ENCODE assay signal across 8 cellular contexts in the genomic region with DNA sequence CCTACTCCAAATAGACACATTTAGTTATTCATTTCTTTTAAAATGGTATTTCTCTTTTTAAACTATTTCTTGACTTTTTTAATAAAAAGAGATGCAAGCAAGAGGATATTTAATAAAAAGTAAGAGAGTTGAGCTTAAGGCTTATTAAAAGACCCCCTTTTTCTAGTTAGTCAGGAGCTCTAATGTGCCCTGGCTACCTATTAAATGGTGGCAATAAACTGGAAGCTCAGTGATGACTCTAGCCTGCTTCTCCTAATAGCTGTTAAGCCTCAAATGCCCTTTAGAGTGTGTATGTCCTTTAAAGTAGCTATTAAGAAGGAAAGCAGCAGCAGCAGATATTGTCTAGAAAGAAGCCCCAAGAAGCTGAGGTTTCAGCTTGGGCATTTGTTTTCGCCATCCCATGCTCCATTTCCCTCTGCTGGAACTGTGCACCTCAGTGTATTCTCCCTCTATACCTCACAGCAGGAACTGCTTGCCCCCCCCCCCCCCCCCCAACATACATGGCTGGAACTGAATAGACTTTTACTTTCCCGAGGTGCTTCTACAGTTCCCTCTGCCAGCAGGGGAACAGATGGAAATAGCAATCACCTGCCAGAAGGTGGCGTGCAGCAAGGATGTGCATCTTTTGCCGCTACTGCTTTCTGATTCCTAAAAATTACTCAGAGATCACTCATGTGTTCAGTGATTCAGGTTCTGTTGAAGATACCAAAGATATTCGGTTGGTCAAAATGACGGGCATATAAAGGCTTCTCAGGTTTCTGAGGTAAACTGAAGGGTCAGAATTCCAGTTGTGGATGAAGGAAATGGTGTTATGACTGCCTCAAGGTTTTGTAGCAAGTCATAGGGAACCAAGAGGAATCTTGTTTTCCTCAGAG. TPM values are rescaled to one million over a fixed set of nuclear protein-coding genes. Genes with fewer than 3 reads are reported as not detected.
DNase-seq lines count a peak whose midpoint lies in the region; ATAC-seq, FAIRE-seq and TF ChIP-seq lines count a peak whose summit lies in the region.
"Had no signal": no experiment of that assay in that cellular context is flagged by ENCODE, and none has a peak within 500 bp of the region (broad histone marks: within the 10 kb centered on the region; RNA-seq: fewer than 3 reads in every experiment).

No MANE protein-coding gene starts in this region.

- H3K4me3 ChIP-seq in HCT116 (replicated peaks in 1 of 2; ENCODE audit: low read depth in 1 of 2, low read length in 2 of 2) (no peak overlapping the region), coronary artery (peak overlapping the region; percentile 75)

- peak overlapping the region; percentile 44 for H3K4me2 ChIP-seq in HCT116 (ENCODE audit: low read length)

- FAIRE-seq in TTC549 (lab: Jason Lieb, UNC), result peak; percentile 56
- FAIRE-seq: endometrium had no signal

- no peaks in the 10 kb centered on the region for H3K79me2 ChIP-seq in HCT116 (ENCODE audit: insufficient read depth, low read length)

- no peaks in the 10 kb centered on the region for H3K9me3 ChIP-seq in HCT116 (ENCODE audit: control insufficient read depth in 1 of 2, insufficient read depth in 1 of 2, low read depth in 1 of 2, low read length in 2 of 2)

- H3K27me3 ChIP-seq in HCT116 (ENCODE audit: insufficient read depth, low read length), result peaks cover 25% of the 10 kb centered on the region

- peak; percentile 82 for TF ChIP-seq CTCF in GM10266 (IDR thresholded peaks at IDR 0.05; ENCODE audit: control insufficient read depth, insufficient read depth, low read depth, missing control alignments)
- TF ChIP-seq CTCF in HCT116 (IDR thresholded peaks at IDR 0.05 in 2 of 3, conservative IDR thresholded peaks at IDR 0.05 in 1 of 3; ENCODE audit: borderline replicate concordance in 1 of 3, insufficient read depth in 1 of 3, low read depth in 2 of 3, low read length in 2 of 3), result peak; percentile 78 to 86 (median 85)
- peak; percentile 49 for TF ChIP-seq CTCF in coronary artery (IDR thresholded peaks at IDR 0.05)

- no peaks in the 10 kb centered on the region for H3K9me2 ChIP-seq in HCT116 (ENCODE audit: insufficient read depth)

- DNase-seq in GM10266 (ENCODE audit: extremely low spot score) (peak; percentile 38), HCT116 (ENCODE audit: low read depth, low spot score) (peak; percentile 60), NCI-H1694 treated with DMSO at 0.1 percent for 48 hours (lab: John Stamatoyannopoulos, UW) (peak; percentile 62), coronary artery (ENCODE audit: low spot score) (peak; percentile 81), medulla oblongata (ENCODE audit: extremely low spot score) (peak; percentile 27), superior temporal gyrus (ENCODE audit: extremely low spot score) (peak; percentile 63)

- TF ChIP-seq POLR2A in HCT116 (IDR thresholded peaks at IDR 0.05; ENCODE audit: borderline replicate concordance, extremely low read depth, insufficient read depth, insufficient read length), result no peak

- no peaks in the 10 kb centered on the region for H4K20me1 ChIP-seq in HCT116 (ENCODE audit: insufficient read depth)

- TF ChIP-seq RAD21 in HCT116 (IDR thresholded peaks at IDR 0.05; ENCODE audit: low read depth), result peak; percentile 59

- POLR2A ChIA-PET in HCT116 (lab: Charles Lee), result no interaction called here

- CTCF ChIA-PET in HCT116 (lab: Charles Lee), result interaction anchor here (0.9 to 1.7 kb wide), 7 partner anchors 12 to 244 kb away, joined by 3 to 12 read pairs (median 5); no protein-coding TSS in a partner anchor

- peaks cover 0 to 16% of the 10 kb centered on the region in 2 experiments; a peak in 3 of 4 replicates for H3K4me1 ChIP-seq in HCT116 (ENCODE audit: control insufficient read depth in 1 of 2, insufficient read depth in 2 of 2, low read length in 2 of 2)

- peak overlapping the region; percentile 74 for H2AFZ ChIP-seq in HCT116 (ENCODE audit: low read depth, low read length, poor library complexity, severe bottlenecking)

- ATAC-seq in HCT116, result peak; percentile 86

- no peaks in the 10 kb centered on the region for H3K36me3 ChIP-seq in HCT116 (ENCODE audit: control insufficient read depth in 1 of 2, insufficient read depth in 2 of 2, low read length in 2 of 2)

- intact Hi-C loops in HCT116 (cut with micrococcal nuclease), result loop anchor here (1.0 to 2.0 kb wide), 2 partner anchors 104 to 243 kb away; no protein-coding TSS in a partner anchor

- H3K9ac ChIP-seq in HCT116 (ENCODE audit: low read length), result no peak overlapping the region

- BruUV-seq in HCT116 (replicated peaks; lab: Mats Ljungman, UMichigan), result no TSS peak

- RAD21 ChIA-PET in HCT116 (lab: Charles Lee; ENCODE audit: low non-redundant PET in 1 of 2, low total read pairs in 2 of 2, uncharacterized antibody in 2 of 2, unreplicated experiment in 2 of 2), result interaction anchor here in 1 of 2 experiments (1.5 kb wide), 1 partner anchor 244 kb away, joined by 3 read pairs; no protein-coding TSS in a partner anchor

- H3K27ac ChIP-seq in HCT116 (ENCODE audit: low read depth, low read length), result no peak overlapping the region
- H3K27ac ChIP-seq in coronary artery, result peak overlapping the region; percentile 53 to 78

TF ChIP-seq in HCT116, 20 proteins besides CTCF, POLR2A, EP300 and RAD21:
- peak; percentile 42; the same call in 1 of the 2 replicates for TF ChIP-seq CBX3 (IDR thresholded peaks at IDR 0.05; ENCODE audit: low read depth)
- TF ChIP-seq FOSL1 (IDR thresholded peaks at IDR 0.05; ENCODE audit: low read depth), result 0 out of 2 replicates have a peak, but pooled peaks have one; percentile 6
- TF ChIP-seq EZH2phosphoT487 (IDR thresholded peaks at IDR 0.05; ENCODE audit: borderline replicate concordance), result no peak
- TF ChIP-seq EZH2 (IDR thresholded peaks at IDR 0.05), result no peak
- no peak for TF ChIP-seq JUND (IDR thresholded peaks at IDR 0.05)
- TF ChIP-seq REST (IDR thresholded peaks at IDR 0.05; ENCODE audit: low read depth), result no peak
- TF ChIP-seq SRF (IDR thresholded peaks at IDR 0.05; ENCODE audit: low read depth), result no peak
- TF ChIP-seq TCF7L2 (IDR thresholded peaks at IDR 0.05; ENCODE audit: borderline replicate concordance, extremely low read depth, insufficient read depth, insufficient read length), result no peak
- TF ChIP-seq ZFX (IDR thresholded peaks at IDR 0.05), result no peak
TF ChIP-seq in HCT116: peak in this region for 2.

RNA-seq across cellular contexts. Expression of gene RGS4, which starts 2.5 kb away (rescaled TPM):
- total RNA-seq in HCT116 (2021; ENCODE audit: unreplicated experiment), result not detected
- not detected in 2 replicates for polyA plus RNA-seq in HCT116 (2012)

Comparison
In these comparisons a context has a peak if more than half of its experiments do, and no peak if none do; other contexts are left out.
1. DNase-seq: peak in every context shown above with its lines; median percentile 81 in coronary artery; 63 in superior temporal gyrus; 62 in NCI-H1694 treated with DMSO at 0.1 percent for 48 hours; 60 in HCT116; 38 in GM10266; 27 in medulla oblongata.